7 cellular contexts compared by ENCODE assay signal in genomic region chr22:35835998-35836691, GRCh38.
DNase-seq lines count a peak whose midpoint lies in the region; TF ChIP-seq lines count a peak whose summit lies in the region.

No MANE protein-coding gene starts in this region.

- H3K27ac Mint-ChIP-seq in brain, result peak overlapping the region; percentile 95 to 99 (median 99)

- H3K9me3 Mint-ChIP-seq in brain, result no peaks in the 10 kb centered on the region

- H3K4me1 ChIP-seq in HAP-1, result peaks cover 31% of the 10 kb centered on the region
- H3K4me1 ChIP-seq in stomach, result peaks cover 44 to 88% (median 67%) of the 10 kb centered on the region in 4 donors

- peak overlapping the region; percentile 75 to 88 (median 80) for H3K27ac ChIP-seq in stomach

- H3K9me3 ChIP-seq in HAP-1 (no peaks in the 10 kb centered on the region), stomach (no peaks in the 10 kb centered on the region)

- TF ChIP-seq POLR2A in stomach (IDR thresholded peaks at IDR 0.05), result no peak

- peak overlapping the region; percentile 12 for H3K4me3 ChIP-seq in HAP-1
- peak overlapping the region; percentile 29 to 37 (median 34) for H3K4me3 ChIP-seq in stomach

- WGBS in stomach, 5 donors, result 7 to 11% (median 9%) methylated on average over 6 of the region's 6 CpGs

- peak overlapping the region; percentile 89 to 97 (median 90) for H3K4me3 Mint-ChIP-seq in brain

- TF ChIP-seq EP300 in stomach (IDR thresholded peaks at IDR 0.05), result no peak

- H3K27me3 ChIP-seq in HAP-1 (ENCODE audit: low read depth) (no peaks in the 10 kb centered on the region), stomach (no peaks in the 10 kb centered on the region)

- no peak for TF ChIP-seq CTCF in brain (conservative IDR thresholded peaks at IDR 0.05)
- no peak for TF ChIP-seq CTCF in stomach (IDR thresholded peaks at IDR 0.05)
- no peak for TF ChIP-seq CTCF in GM20000 (IDR thresholded peaks at IDR 0.05; ENCODE audit: extremely low read depth, missing control alignments)

- H3K36me3 ChIP-seq in HAP-1 (replicated peaks), result no peaks in the 10 kb centered on the region
- no peaks in the 10 kb centered on the region for H3K36me3 ChIP-seq in stomach

- intact Hi-C loops in stomach (cut with DNase I; ENCODE audit: low total_unique reads), result no loop called here

- in situ Hi-C loops in HAP-1 (cut with MboI; ENCODE audit: low sequenced_read_pairs), result no loop called here

- H3K4me1 Mint-ChIP-seq in brain, result peaks cover 70% of the 10 kb centered on the region

- peak; percentile 60 to 79 for DNase-seq in HAP-1 (ENCODE audit: low spot score in 2 of 2)
- DNase-seq in NCI-H345 (lab: John Stamatoyannopoulos, UW), result peak; percentile 85
- peak; percentile 82 for DNase-seq in iPS-NIHi7 (ENCODE audit: extremely low spot score)
- DNase-seq in stomach, result peak; percentile 43
- DNase-seq in GM20000 (ENCODE audit: low spot score), result no peak
- DNase-seq in NAMALWA (ENCODE audit: low spot score), result no peak

- H3K36me3 Mint-ChIP-seq in brain, result peaks cover 25% of the 10 kb centered on the region

- peaks cover 12% of the 10 kb centered on the region for H3K27me3 Mint-ChIP-seq in brain

Comparison
In these comparisons a context has a peak if more than half of its experiments do, and no peak if none do; other contexts are left out.
1. DNase-seq: peak in HAP-1 (2 of 2), NCI-H345 (single experiment), iPS-NIHi7 (single experiment) and stomach (single experiment); none in GM20000 (single experiment) and NAMALWA (single experiment).